11 cellular contexts compared by ENCODE assay signal in genomic region chr5:153707626-153708025, GRCh38.
"Had no signal": no experiment of that assay in that cellular context is flagged by ENCODE, and none has a peak within 500 bp of the region (broad histone marks: within the 10 kb centered on the region; RNA-seq: fewer than 3 reads in every experiment).

No MANE protein-coding gene starts in this region.

- H2AFZ ChIP-seq: GM23248, GM23338 had no signal

- FAIRE-seq: H1, H54 had no signal

- H3K4me1 ChIP-seq: HAP-1 had no signal

- ATAC-seq: GM23338, HCT116 had no signal

- H3K4me2 ChIP-seq: GM23338 had no signal

- H3K27ac ChIP-seq: GM23248 had no signal

- DNase-seq: GM23248, GOT3, H7, H9, HCEC 1CT, HFFc6 had no signal

- H3K36me3 ChIP-seq: HAP-1 had no signal

- H3K27ac Mint-ChIP-seq: GM23338, H9, HFFc6 had no signal

- H3K4me3 Mint-ChIP-seq: GM23338, H9, HFFc6 had no signal

- H3K9me3 ChIP-seq: HAP-1 had no signal

- H3K9me3 Mint-ChIP-seq: GM23338, H9, HFFc6 had no signal

- H3K9ac ChIP-seq: GM23248 had no signal

- H3K4me3 ChIP-seq: GM23248, GM23338, HAP-1 had no signal
